In genomic region chr6:18280084-18280483, GRCh38 we compare ENCODE assay signal across 13 cellular contexts. TPM values are rescaled to one million over a fixed set of nuclear protein-coding genes. Genes with fewer than 3 reads are reported as not detected.
A peak's percentile ranks its signal among the peaks of the same experiment; 100 is the strongest.
DNase-seq lines count a peak whose midpoint lies in the region; ATAC-seq and TF ChIP-seq lines count a peak whose summit lies in the region.
"Had no signal": no experiment of that assay in that cellular context is flagged by ENCODE, and none has a peak within 500 bp of the region (broad histone marks: within the 10 kb centered on the region; RNA-seq: fewer than 3 reads in every experiment).

No MANE protein-coding gene starts in this region.

- no peak overlapping the region for H3K4me3 Mint-ChIP-seq in activated naive CD4-positive, alpha-beta T cell treated with anti-CD3 and anti-CD28 coated beads for 36 hours
- H3K4me3 Mint-ChIP-seq: activated CD8-positive, alpha-beta T cell treated with anti-CD3 and anti-CD28 coated beads for 36 hours had no signal

- 0 out of 2 replicates have a peak overlapping the region, but pooled peaks have one; percentile 4 for H3K4me2 ChIP-seq in PC-9

- CTCF ChIA-PET in PC-9 (lab: Charles Lee), result no interaction called here
- CTCF ChIA-PET in activated naive CD4-positive, alpha-beta T cell treated with anti-CD3 and anti-CD28 coated beads for 36 hours (lab: Charles Lee), result no interaction called here

- TF ChIP-seq CTCF in PC-9 (conservative IDR thresholded peaks at IDR 0.05), result no peak

- no peaks in the 10 kb centered on the region for H3K79me2 ChIP-seq in PC-9 (ENCODE audit: low read depth)

- no peak for ATAC-seq in HG02938 (IDR thresholded peaks at IDR 0.05; ENCODE audit: unreplicated experiment)
- ATAC-seq: activated CD8-positive, alpha-beta T cell treated with anti-CD3 and anti-CD28 coated beads for 36 hours; activated naive CD4-positive, alpha-beta T cell treated with anti-CD3 and anti-CD28 coated beads, Interleukin-2, amount 50 U/mL, for 72 hours; Panc1 had no signal

- H3K36me3 Mint-ChIP-seq in activated naive CD4-positive, alpha-beta T cell treated with anti-CD3 and anti-CD28 coated beads for 36 hours (ENCODE audit: low read depth), result no peaks in the 10 kb centered on the region

- H3K4me3 ChIP-seq in PC-9, result no peak overlapping the region
- H3K4me3 ChIP-seq: esophagus squamous epithelium had no signal

- H2AFZ ChIP-seq in PC-9, result no peak overlapping the region

- H3K9me3 Mint-ChIP-seq in activated naive CD4-positive, alpha-beta T cell treated with anti-CD3 and anti-CD28 coated beads for 36 hours, result no peaks in the 10 kb centered on the region
- H3K9me3 Mint-ChIP-seq: activated CD8-positive, alpha-beta T cell treated with anti-CD3 and anti-CD28 coated beads for 36 hours; activated naive CD4-positive, alpha-beta T cell treated with anti-CD3 and anti-CD28 coated beads, Interleukin-2, amount 50 U/mL, for 72 hours had no signal

- peaks cover 47% of the 10 kb centered on the region for H3K27me3 Mint-ChIP-seq in activated naive CD4-positive, alpha-beta T cell treated with anti-CD3 and anti-CD28 coated beads for 36 hours (ENCODE audit: low read depth)

- intact Hi-C loops in PC-9 (cut with micrococcal nuclease; ENCODE audit: unreplicated experiment), result no loop called here
- intact Hi-C loops in activated naive CD4-positive, alpha-beta T cell treated with anti-CD3 and anti-CD28 coated beads for 36 hours (cut with micrococcal nuclease), result no loop called here

- no peaks in the 10 kb centered on the region for H3K9me3 ChIP-seq in PC-9 (ENCODE audit: insufficient read depth, low read depth)
- H3K9me3 ChIP-seq: esophagus squamous epithelium had no signal

- H3K4me1 Mint-ChIP-seq in activated naive CD4-positive, alpha-beta T cell treated with anti-CD3 and anti-CD28 coated beads for 36 hours (ENCODE audit: low read depth), result peaks cover 4% of the 10 kb centered on the region

- DNase-seq in DMS79 treated with DMSO at 0.1 percent for 48 hours (lab: John Stamatoyannopoulos, UW), result peak; percentile 88
- peak; percentile 35 for DNase-seq in NCI-H1436 treated with DMSO at 0.1 percent for 48 hours (lab: John Stamatoyannopoulos, UW)
- DNase-seq in PC-9, result peak; percentile 33 to 64
- peak; percentile 66 for DNase-seq in kidney tubule cell (ENCODE audit: low spot score)
- no peak for DNase-seq in GM19238 (ENCODE audit: insufficient read length, low spot score)
- no peak for DNase-seq in GDM1 (lab: John Stamatoyannopoulos, UW)
- no peak for DNase-seq in activated naive CD4-positive, alpha-beta T cell treated with anti-CD3 and anti-CD28 coated beads for 36 hours
- DNase-seq: activated CD8-positive, alpha-beta T cell treated with anti-CD3 and anti-CD28 coated beads for 36 hours; esophagus squamous epithelium; MV-4-11 had no signal

- peaks cover 4% of the 10 kb centered on the region; the same call in 1 of the 2 replicates for H4K20me1 ChIP-seq in PC-9 (ENCODE audit: insufficient read depth)

- POLR2A ChIA-PET in PC-9 (lab: Charles Lee; ENCODE audit: unreplicated experiment), result interaction anchor here (0.5 to 0.7 kb wide), 5 partner anchors 39 to 1030 kb away, joined by 3 to 5 read pairs (median 3); no protein-coding TSS in a partner anchor

- no peaks in the 10 kb centered on the region for H3K27me3 ChIP-seq in PC-9 (ENCODE audit: insufficient read depth, low read depth)

- no peaks in the 10 kb centered on the region for H3K36me3 ChIP-seq in PC-9 (ENCODE audit: low read depth)
- H3K36me3 ChIP-seq: esophagus squamous epithelium had no signal

- no peaks in the 10 kb centered on the region for H3F3A ChIP-seq in PC-9 (ENCODE audit: insufficient read depth, low read depth)

- H3K9me2 ChIP-seq in PC-9 (ENCODE audit: insufficient read depth), result no peaks in the 10 kb centered on the region

- no peak overlapping the region for H3K27ac Mint-ChIP-seq in activated naive CD4-positive, alpha-beta T cell treated with anti-CD3 and anti-CD28 coated beads for 36 hours
- H3K27ac Mint-ChIP-seq: activated CD8-positive, alpha-beta T cell treated with anti-CD3 and anti-CD28 coated beads for 36 hours; activated naive CD4-positive, alpha-beta T cell treated with anti-CD3 and anti-CD28 coated beads, Interleukin-2, amount 50 U/mL, for 72 hours had no signal

- no peak overlapping the region for H3K27ac ChIP-seq in PC-9
- H3K27ac ChIP-seq: esophagus squamous epithelium had no signal

- BruUV-seq in PC-9 (replicated peaks; lab: Mats Ljungman, UMichigan), result no TSS peak

- H3K4me1 ChIP-seq in PC-9 (replicated peaks; ENCODE audit: insufficient read depth), result peaks cover 12% of the 10 kb centered on the region; the same call in 1 of the 2 replicates

RNA-seq across cellular contexts. Expression of gene DEK, which starts 15.8 kb away (rescaled TPM):
- 192 and 260 TPM in 2 replicates for total RNA-seq in PC-9 (2021)
- 100 to 1,000 TPM; 200 to 203 TPM for total RNA-seq in activated naive CD4-positive, alpha-beta T cell treated with anti-CD3 and anti-CD28 coated beads for 36 hours

Comparison
In these comparisons a context has a peak if more than half of its experiments do, and no peak if none do; other contexts are left out.
1. DNase-seq: peak in DMS79 treated with DMSO at 0.1 percent for 48 hours (single experiment), NCI-H1436 treated with DMSO at 0.1 percent for 48 hours (single experiment), PC-9 (2 of 2) and kidney tubule cell (single experiment); none in GM19238 (single experiment), GDM1 (single experiment) and activated naive CD4-positive, alpha-beta T cell treated with anti-CD3 and anti-CD28 coated beads for 36 hours (single experiment).